ENCODE assay signal across 7 cellular contexts in genomic region chr18:57434536-57435494, GRCh38. TPM values are rescaled to one million over a fixed set of nuclear protein-coding genes. Genes with fewer than 3 reads are reported as not detected.
DNase-seq lines count a peak whose midpoint lies in the region; ATAC-seq lines count a peak whose summit lies in the region.

ONECUT2 (plus strand) TSS chr18:57435374; CDS start chr18:57435717, 343 bp downstream.

- H3K9me3 ChIP-seq in HUES48 (ENCODE audit: control insufficient read depth, insufficient read depth, low read length) = no peaks in the 10 kb centered on the region
- no peaks in the 10 kb centered on the region for H3K9me3 ChIP-seq in mucosa of stomach (ENCODE audit: control insufficient read depth, low read length)

- H3K36me3 ChIP-seq in HUES48 (ENCODE audit: control insufficient read depth, insufficient read depth, low read length) (no peaks in the 10 kb centered on the region), mucosa of stomach (ENCODE audit: control insufficient read depth, insufficient read depth, low read length) (no peaks in the 10 kb centered on the region)

- H3K4me1 Mint-ChIP-seq in activated T-cell treated with anti-CD3 and anti-CD28 coated beads, Interleukin-2, amount 50 U/mL, for 24 hours (ENCODE audit: low read depth) = peaks cover 49% of the 10 kb centered on the region

- H3K27me3 ChIP-seq in HUES48 (ENCODE audit: control insufficient read depth, insufficient read depth, low read length) (peaks cover 93% of the 10 kb centered on the region), mucosa of stomach (ENCODE audit: control insufficient read depth, insufficient read depth, low read length) (peaks cover 91% of the 10 kb centered on the region)

- H3K9ac ChIP-seq in HUES48 (ENCODE audit: low read depth, low read length) (no peak within 1 kb of the TSS), mucosa of stomach (ENCODE audit: low read length) (no peak within 1 kb of the TSS)

- H3K4me3 ChIP-seq in HUES48 (ENCODE audit: low read depth, low read length) (peak within 1 kb of the TSS; percentile 76), mucosa of stomach (ENCODE audit: low read length) (peak within 1 kb of the TSS; percentile 18)

- H3K4me1 ChIP-seq in HUES48 (ENCODE audit: control insufficient read depth, insufficient read depth, low read length) (peaks cover 73% of the 10 kb centered on the region), mucosa of stomach (ENCODE audit: control insufficient read depth, insufficient read depth, low read length) (peaks cover 50% of the 10 kb centered on the region)

- H3K27me3 Mint-ChIP-seq in activated T-cell treated with anti-CD3 and anti-CD28 coated beads, Interleukin-2, amount 50 U/mL, for 24 hours = peaks cover 94% of the 10 kb centered on the region

- ATAC-seq in GM19043 (IDR thresholded peaks at IDR 0.05; ENCODE audit: low read depth, unreplicated experiment) (peak; percentile 71), esophagus mucosa (peak; percentile 97)

- peak within 1 kb of the TSS; percentile 52 for H3K27ac Mint-ChIP-seq in activated T-cell treated with anti-CD3 and anti-CD28 coated beads, Interleukin-2, amount 50 U/mL, for 24 hours

- H3K9me3 Mint-ChIP-seq in activated T-cell treated with anti-CD3 and anti-CD28 coated beads, Interleukin-2, amount 50 U/mL, for 24 hours = peaks cover 3% of the 10 kb centered on the region

- DNase-seq in OCI-M2 (lab: John Stamatoyannopoulos, UW; ENCODE audit: unreplicated experiment) = peak; percentile 53
- DNase-seq in activated T-cell treated with anti-CD3 and anti-CD28 coated beads, Interleukin-2, amount 50 U/mL, for 24 hours = peak; percentile 76
- DNase-seq in stimulated activated CD8-positive, alpha-beta memory T cell treated with anti-CD3 and anti-CD28 coated beads, Interleukin-7, amount 100 ng/mL, for 24 hours (ENCODE audit: low read depth) = peak; percentile 34

- no peaks in the 10 kb centered on the region for H3K36me3 Mint-ChIP-seq in activated T-cell treated with anti-CD3 and anti-CD28 coated beads, Interleukin-2, amount 50 U/mL, for 24 hours (ENCODE audit: low read depth)

- no peak within 1 kb of the TSS for H3K27ac ChIP-seq in HUES48 (ENCODE audit: low read depth, low read length)

- H3K4me3 Mint-ChIP-seq in activated T-cell treated with anti-CD3 and anti-CD28 coated beads, Interleukin-2, amount 50 U/mL, for 24 hours = peak within 1 kb of the TSS; percentile 58

RNA-seq across cellular contexts. Expression of gene ONECUT2, which starts in this region (rescaled TPM):
- total RNA-seq in esophagus mucosa = under 0.01 TPM

Comparison
In these comparisons a context has a peak if more than half of its experiments do, and no peak if none do; other contexts are left out.
1. Peak in ATAC-seq in esophagus mucosa; RNA of the gene not detected or under 1 TPM.